Comparison of ENCODE assay signal across 1 cellular context in the genomic region with DNA sequence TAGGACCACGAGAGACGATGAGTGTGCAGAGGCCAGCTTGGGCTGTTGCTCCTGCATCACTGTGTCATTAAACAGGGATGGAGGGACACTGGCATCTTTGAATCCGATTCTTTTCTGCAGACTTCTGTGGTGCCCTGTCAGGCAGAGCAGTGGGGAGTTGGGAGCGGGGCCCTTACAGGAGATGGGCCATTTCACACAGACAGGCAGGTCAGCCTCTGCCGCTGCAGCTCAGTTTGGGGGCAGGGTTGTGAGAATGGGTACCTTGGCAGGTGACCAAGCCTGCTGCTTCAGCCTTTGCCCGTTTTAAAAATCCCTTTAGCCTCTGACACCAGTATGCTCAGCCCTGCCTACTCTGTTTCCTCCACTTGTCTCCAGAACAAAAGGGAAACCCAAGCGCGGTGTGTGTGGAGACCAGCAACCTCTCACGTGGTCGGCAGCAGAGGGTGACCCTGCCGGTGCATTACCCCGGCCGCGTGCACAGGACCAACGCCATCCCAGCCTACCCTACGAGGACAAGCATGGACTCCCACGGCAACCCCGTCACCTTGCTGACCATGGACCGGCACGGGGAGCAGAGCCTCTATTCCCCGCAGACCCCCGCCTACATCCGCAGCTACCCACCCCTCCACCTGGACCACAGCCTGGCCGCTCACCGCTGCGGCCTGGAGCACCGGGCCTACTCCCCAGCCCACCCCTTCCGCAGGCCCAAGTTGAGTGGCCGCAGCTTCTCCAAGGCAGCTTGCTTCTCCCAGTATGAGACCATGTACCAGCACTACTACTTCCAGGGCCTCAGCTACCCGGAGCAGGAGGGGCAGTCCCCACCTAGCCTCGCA.
TF ChIP-seq lines count a peak whose summit lies in the region.

No MANE protein-coding gene starts in this region.

TF ChIP-seq in H1, 55 proteins besides CTCF, POLR2A, EP300 and RAD21:
- TF ChIP-seq KDM4A (IDR thresholded peaks at IDR 0.05; ENCODE audit: low read depth, low read length, severe bottlenecking) (no peak), GTF2F1 (IDR thresholded peaks at IDR 0.05; ENCODE audit: borderline replicate concordance, low read depth, low read length) (no peak)
